28 cellular contexts compared by ENCODE assay signal in the genomic region with DNA sequence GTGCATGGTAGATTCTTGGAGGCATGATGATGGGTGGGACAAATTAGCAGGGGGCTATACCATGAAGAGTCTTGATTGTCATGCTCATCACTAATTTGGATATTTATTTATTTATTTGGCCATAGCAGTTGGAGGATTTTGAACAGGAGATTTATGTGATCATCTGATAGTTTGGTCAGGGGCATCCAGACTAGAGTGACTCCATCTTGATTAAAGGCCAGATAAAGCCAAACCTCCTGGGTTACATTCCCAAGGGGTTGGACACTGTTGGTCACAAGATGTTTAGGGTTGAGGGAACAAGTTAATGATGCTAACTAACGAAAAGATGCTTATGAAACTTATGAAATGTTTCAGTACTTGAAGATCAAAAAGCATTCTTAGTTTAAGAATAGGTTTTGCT.
"Had no signal": no experiment of that assay in that cellular context is flagged by ENCODE, and none has a peak within 500 bp of the region (broad histone marks: within the 10 kb centered on the region; RNA-seq: fewer than 3 reads in every experiment).

No MANE protein-coding gene starts in this region.

- FAIRE-seq: colon, endometrium, endothelial cell of umbilical vein, frontal cortex had no signal

- H3K27ac Mint-ChIP-seq: dendritic cell treated with granulocyte-macrophage colony-stimulating factor and Interleukin-4, amounts not matched to agents 40 ng/mL and 50 ng/mL, for 4 days; effector memory CD8-positive, alpha-beta T cell; endodermal cell had no signal

- H3K36me3 ChIP-seq: colonic mucosa, esophagus squamous epithelium, gastroesophageal sphincter had no signal

- H3K27me3 Mint-ChIP-seq: dendritic cell treated with granulocyte-macrophage colony-stimulating factor and Interleukin-4, amounts not matched to agents 40 ng/mL and 50 ng/mL, for 4 days; effector memory CD8-positive, alpha-beta T cell had no signal

- H3K4me3 Mint-ChIP-seq: dendritic cell treated with granulocyte-macrophage colony-stimulating factor and Interleukin-4, amounts not matched to agents 40 ng/mL and 50 ng/mL, for 4 days; effector memory CD8-positive, alpha-beta T cell; endodermal cell had no signal

- H3K27ac ChIP-seq: colonic mucosa, coronary artery, dorsolateral prefrontal cortex, epithelial cell of prostate, esophagus squamous epithelium, foreskin keratinocyte, gastroesophageal sphincter, heart left ventricle, heart right ventricle had no signal

- H3K4me3 ChIP-seq: colonic mucosa, coronary artery, dorsolateral prefrontal cortex, esophagus squamous epithelium, gastrocnemius medialis, gastroesophageal sphincter, heart left ventricle, heart right ventricle had no signal

- H3K27me3 ChIP-seq: colonic mucosa, dorsolateral prefrontal cortex, esophagus squamous epithelium, foreskin keratinocyte, gastrocnemius medialis, gastroesophageal sphincter, heart left ventricle, heart right ventricle had no signal

- ATAC-seq: effector memory CD8-positive, alpha-beta T cell; esophagus mucosa; foreskin keratinocyte; gastrocnemius medialis; gastroesophageal sphincter; heart left ventricle; heart right ventricle had no signal

- H3K9me3 ChIP-seq: colonic mucosa had no signal

- DNase-seq: colonic mucosa; cortex of kidney; dermis blood vessel endothelial cell; dorsolateral prefrontal cortex; effector CD4-positive, alpha-beta T cell; effector CD8-positive, alpha-beta T cell; effector memory CD4-positive, alpha-beta T cell; effector memory CD8-positive, alpha-beta T cell; endodermal cell; erythroblast; esophagus squamous epithelium; foreskin fibroblast; foreskin keratinocyte; foreskin melanocyte; gastrocnemius medialis; glutamatergic neuron; head of caudate nucleus; heart left ventricle; heart right ventricle had no signal

- H3K4me1 ChIP-seq: colonic mucosa had no signal
